In genomic region chr2:66930499-66931165, GRCh38 we compare ENCODE assay signal across 22 cellular contexts.
DNase-seq lines count a peak whose midpoint lies in the region; ATAC-seq and TF ChIP-seq lines count a peak whose summit lies in the region.
"Had no signal": no experiment of that assay in that cellular context is flagged by ENCODE, and none has a peak within 500 bp of the region (broad histone marks: within the 10 kb centered on the region; RNA-seq: fewer than 3 reads in every experiment).

No MANE protein-coding gene starts in this region.

- H2AFZ ChIP-seq in hepatocyte: peak overlapping the region; percentile 6

- no peaks in the 10 kb centered on the region for H3K9me2 ChIP-seq in hepatocyte (replicated peaks; ENCODE audit: insufficient read depth)

- H3K4me3 Mint-ChIP-seq in type B pancreatic cell: no peak overlapping the region
- no peak overlapping the region for H3K4me3 Mint-ChIP-seq in activated naive CD4-positive, alpha-beta T cell treated with anti-CD3 and anti-CD28 coated beads, Interleukin-2, amount 10 ng/mL, durations not matched to agents 7 days and 5 days
- H3K4me3 Mint-ChIP-seq in natural killer cell treated with Interleukin-12 subunit alpha and Interleukin-12 subunit beta and Interleukin-15 and Interleukin-18, amount 100 ng/mL, for 72 hours: no peak overlapping the region
- H3K4me3 Mint-ChIP-seq: activated CD4-positive, alpha-beta T cell treated with anti-CD3 and anti-CD28 coated beads for 36 hours; activated CD8-positive, alpha-beta T cell treated with anti-CD3 and anti-CD28 coated beads, Interleukin-2, amount 10 ng/mL, durations not matched to agents 7 days and 5 days; immature natural killer cell had no signal

- no peaks in the 10 kb centered on the region for H3K79me2 ChIP-seq in hepatocyte

- H3K36me3 Mint-ChIP-seq in type B pancreatic cell: no peaks in the 10 kb centered on the region
- no peaks in the 10 kb centered on the region for H3K36me3 Mint-ChIP-seq in activated naive CD4-positive, alpha-beta T cell treated with anti-CD3 and anti-CD28 coated beads, Interleukin-2, amount 10 ng/mL, durations not matched to agents 7 days and 5 days
- no peaks in the 10 kb centered on the region for H3K36me3 Mint-ChIP-seq in natural killer cell treated with Interleukin-12 subunit alpha and Interleukin-12 subunit beta and Interleukin-15 and Interleukin-18, amount 100 ng/mL, for 72 hours
- H3K36me3 Mint-ChIP-seq: immature natural killer cell had no signal

- no peaks in the 10 kb centered on the region for H3K36me3 ChIP-seq in right atrium auricular region
- H3K36me3 ChIP-seq in hepatocyte (replicated peaks; ENCODE audit: insufficient read depth, low read depth): no peaks in the 10 kb centered on the region
- H3K36me3 ChIP-seq: gastroesophageal sphincter, thyroid gland, vagina had no signal

- H3K27ac Mint-ChIP-seq in type B pancreatic cell: peak overlapping the region; percentile 90
- H3K27ac Mint-ChIP-seq in activated naive CD4-positive, alpha-beta T cell treated with anti-CD3 and anti-CD28 coated beads, Interleukin-2, amount 10 ng/mL, durations not matched to agents 7 days and 5 days: no peak overlapping the region
- no peak overlapping the region for H3K27ac Mint-ChIP-seq in natural killer cell treated with Interleukin-12 subunit alpha and Interleukin-12 subunit beta and Interleukin-15 and Interleukin-18, amount 100 ng/mL, for 72 hours
- H3K27ac Mint-ChIP-seq: activated CD4-positive, alpha-beta T cell treated with anti-CD3 and anti-CD28 coated beads for 36 hours; activated CD8-positive, alpha-beta T cell treated with anti-CD3 and anti-CD28 coated beads, Interleukin-2, amount 10 ng/mL, durations not matched to agents 7 days and 5 days; immature natural killer cell had no signal

- WGBS in right cardiac atrium: 61% methylated on average over 2 of the region's 2 CpGs
- WGBS in hepatocyte (ENCODE audit: low lambda C conversion rate, missing lambda C conversion rate): 79% methylated on average over 2 of the region's 2 CpGs

- CTCF ChIA-PET in activated naive CD4-positive, alpha-beta T cell treated with anti-CD3 and anti-CD28 coated beads, Interleukin-2, amount 10 ng/mL, durations not matched to agents 7 days and 5 days (lab: Charles Lee): no interaction called here

- H3K4me2 ChIP-seq in hepatocyte: peak overlapping the region; percentile 7

- DNase-seq in right cardiac atrium: peak in 2 of 3 donors; percentile 8 to 17
- no peak for DNase-seq in right atrium auricular region (ENCODE audit: low spot score)
- peak; percentile 75 for DNase-seq in SK-N-DZ (ENCODE audit: low spot score)
- DNase-seq in hepatocyte (ENCODE audit: low spot score): no peak
- DNase-seq in type B pancreatic cell (ENCODE audit: extremely low spot score, unreplicated experiment): no peak
- DNase-seq in HK-2 (ENCODE audit: unreplicated experiment): no peak
- no peak for DNase-seq in activated naive CD4-positive, alpha-beta T cell treated with anti-CD3 and anti-CD28 coated beads, Interleukin-2, amount 10 ng/mL, durations not matched to agents 7 days and 5 days
- no peak for DNase-seq in natural killer cell treated with Interleukin-12 subunit alpha and Interleukin-12 subunit beta and Interleukin-15 and Interleukin-18, amount 100 ng/mL, for 72 hours (ENCODE audit: low spot score)
- DNase-seq: activated CD4-positive, alpha-beta T cell treated with anti-CD3 and anti-CD28 coated beads for 36 hours; activated CD8-positive, alpha-beta T cell treated with anti-CD3 and anti-CD28 coated beads, Interleukin-2, amount 10 ng/mL, durations not matched to agents 7 days and 5 days; activated naive CD4-positive, alpha-beta T cell treated with anti-CD3 and anti-CD28 coated beads, Interleukin-2, amount 50 U/mL, for 16 hours; GOT3; immature natural killer cell; NCI-H1092; NCI-H1694 treated with DMSO at 0.1 percent for 48 hours; NCI-H510A; posterior cingulate gyrus; stimulated activated CD4-positive, alpha-beta T cell treated with anti-CD3 and anti-CD28 coated beads, Interleukin-4, amount 100 ng/mL, for 1 hour had no signal

- TF ChIP-seq CTCF in right atrium auricular region (IDR thresholded peaks at IDR 0.05) (no peak), hepatocyte (IDR thresholded peaks at IDR 0.05; ENCODE audit: poor library complexity) (no peak), type B pancreatic cell (conservative IDR thresholded peaks at IDR 0.05) (no peak)

- no peaks in the 10 kb centered on the region for H3K27me3 ChIP-seq in right cardiac atrium (ENCODE audit: control insufficient read depth, insufficient read depth)
- H3K27me3 ChIP-seq in right atrium auricular region: no peaks in the 10 kb centered on the region
- no peaks in the 10 kb centered on the region for H3K27me3 ChIP-seq in hepatocyte
- H3K27me3 ChIP-seq: gastroesophageal sphincter, thyroid gland, vagina had no signal

- intact Hi-C loops in right cardiac atrium (cut with DNase I): no loop called here

- H3K4me1 Mint-ChIP-seq in type B pancreatic cell (ENCODE audit: unreplicated experiment): peaks cover 21% of the 10 kb centered on the region
- H3K4me1 Mint-ChIP-seq in activated naive CD4-positive, alpha-beta T cell treated with anti-CD3 and anti-CD28 coated beads, Interleukin-2, amount 10 ng/mL, durations not matched to agents 7 days and 5 days: no peaks in the 10 kb centered on the region
- H3K4me1 Mint-ChIP-seq in natural killer cell treated with Interleukin-12 subunit alpha and Interleukin-12 subunit beta and Interleukin-15 and Interleukin-18, amount 100 ng/mL, for 72 hours (ENCODE audit: low read depth in 2 of 2): no peaks in the 10 kb centered on the region
- H3K4me1 Mint-ChIP-seq: activated CD4-positive, alpha-beta T cell treated with anti-CD3 and anti-CD28 coated beads for 36 hours; immature natural killer cell had no signal

- no peaks in the 10 kb centered on the region for H3K27me3 Mint-ChIP-seq in type B pancreatic cell
- no peaks in the 10 kb centered on the region for H3K27me3 Mint-ChIP-seq in activated naive CD4-positive, alpha-beta T cell treated with anti-CD3 and anti-CD28 coated beads, Interleukin-2, amount 10 ng/mL, durations not matched to agents 7 days and 5 days
- no peaks in the 10 kb centered on the region for H3K27me3 Mint-ChIP-seq in natural killer cell treated with Interleukin-12 subunit alpha and Interleukin-12 subunit beta and Interleukin-15 and Interleukin-18, amount 100 ng/mL, for 72 hours
- H3K27me3 Mint-ChIP-seq: activated CD4-positive, alpha-beta T cell treated with anti-CD3 and anti-CD28 coated beads for 36 hours had no signal

- no peaks in the 10 kb centered on the region for H4K20me1 ChIP-seq in hepatocyte (ENCODE audit: insufficient read depth, poor library complexity, severe bottlenecking)

- H3K9me3 ChIP-seq in right cardiac atrium (ENCODE audit: control insufficient read depth, low read length) (no peaks in the 10 kb centered on the region), right atrium auricular region (no peaks in the 10 kb centered on the region), hepatocyte (ENCODE audit: low read depth) (no peaks in the 10 kb centered on the region)
- H3K9me3 ChIP-seq: gastroesophageal sphincter, thyroid gland, vagina had no signal

- peaks cover 14% of the 10 kb centered on the region for H3K9me3 Mint-ChIP-seq in type B pancreatic cell
- peaks cover 1% of the 10 kb centered on the region for H3K9me3 Mint-ChIP-seq in activated naive CD4-positive, alpha-beta T cell treated with anti-CD3 and anti-CD28 coated beads, Interleukin-2, amount 10 ng/mL, durations not matched to agents 7 days and 5 days
- H3K9me3 Mint-ChIP-seq in natural killer cell treated with Interleukin-12 subunit alpha and Interleukin-12 subunit beta and Interleukin-15 and Interleukin-18, amount 100 ng/mL, for 72 hours: no peaks in the 10 kb centered on the region

- no peak for ATAC-seq in right cardiac atrium
- ATAC-seq in natural killer cell treated with Interleukin-12 subunit alpha and Interleukin-12 subunit beta and Interleukin-15 and Interleukin-18, amount 100 ng/mL, for 72 hours: no peak
- ATAC-seq: activated CD4-positive, alpha-beta T cell treated with anti-CD3 and anti-CD28 coated beads for 36 hours; activated CD8-positive, alpha-beta T cell treated with anti-CD3 and anti-CD28 coated beads, Interleukin-2, amount 10 ng/mL, durations not matched to agents 7 days and 5 days; left colon had no signal

- no peak overlapping the region for H3K27ac ChIP-seq in right cardiac atrium (ENCODE audit: low read length)
- H3K27ac ChIP-seq in right atrium auricular region: no peak overlapping the region
- H3K27ac ChIP-seq in hepatocyte: peak overlapping the region; percentile 11
- H3K27ac ChIP-seq: thyroid gland, vagina had no signal

- H3K4me1 ChIP-seq in right cardiac atrium (ENCODE audit: control insufficient read depth, insufficient read depth, low read length) (no peaks in the 10 kb centered on the region), right atrium auricular region (no peaks in the 10 kb centered on the region), hepatocyte (ENCODE audit: insufficient read depth) (peaks cover 14% of the 10 kb centered on the region)

- H3K4me3 ChIP-seq in right cardiac atrium (ENCODE audit: low read length) (no peak overlapping the region), right atrium auricular region (no peak overlapping the region), hepatocyte (no peak overlapping the region)
- H3K4me3 ChIP-seq: gastroesophageal sphincter, thyroid gland, vagina had no signal

Comparison
In these comparisons a context has a peak if more than half of its experiments do, and no peak if none do; other contexts are left out.
1. DNase-seq: peak in right cardiac atrium (2 of 3) and SK-N-DZ (single experiment); none in right atrium auricular region (single experiment), hepatocyte (single experiment), type B pancreatic cell (single experiment), HK-2 (single experiment), activated naive CD4-positive, alpha-beta T cell treated with anti-CD3 and anti-CD28 coated beads, Interleukin-2, amount 10 ng/mL, durations not matched to agents 7 days and 5 days (single experiment) and natural killer cell treated with Interleukin-12 subunit alpha and Interleukin-12 subunit beta and Interleukin-15 and Interleukin-18, amount 100 ng/mL, for 72 hours (single experiment).